Comparison of ENCODE assay signal across 19 cellular contexts in genomic region chr1:97726386-97726785, GRCh38.
"Had no signal": no experiment of that assay in that cellular context is flagged by ENCODE, and none has a peak within 500 bp of the region (broad histone marks: within the 10 kb centered on the region; RNA-seq: fewer than 3 reads in every experiment).

No MANE protein-coding gene starts in this region.

- H3K9me3 ChIP-seq: mucosa of descending colon, pancreas, thyroid gland had no signal

- H3K4me1 Mint-ChIP-seq: brain had no signal

- H3K27ac Mint-ChIP-seq: activated naive CD8-positive, alpha-beta T cell; naive thymus-derived CD4-positive, alpha-beta T cell; stimulated activated naive B cell treated with anti-CD40 and anti-IgM and Interleukin-4, amounts not matched to agents 10 μg/mL and 1 μg/mL and 100 μg/mL, for 72 hours had no signal

- H3K27me3 Mint-ChIP-seq: activated naive CD8-positive, alpha-beta T cell; central memory CD8-positive, alpha-beta T cell; naive thymus-derived CD4-positive, alpha-beta T cell; stimulated activated naive B cell treated with anti-CD40 and anti-IgM and Interleukin-4, amounts not matched to agents 10 μg/mL and 1 μg/mL and 100 μg/mL, for 72 hours had no signal

- H3K4me1 ChIP-seq: heart right ventricle, pancreas, thyroid gland had no signal

- H3K36me3 ChIP-seq: pancreas, thyroid gland had no signal

- H3K9me3 Mint-ChIP-seq: central memory CD8-positive, alpha-beta T cell had no signal

- H3K36me3 Mint-ChIP-seq: brain had no signal

- H3K4me3 Mint-ChIP-seq: activated naive CD8-positive, alpha-beta T cell; activated T-cell treated with anti-CD3 and anti-CD28 coated beads, Interleukin-2, amount 50 U/mL, for 72 hours; brain; central memory CD8-positive, alpha-beta T cell; naive thymus-derived CD4-positive, alpha-beta T cell; stimulated activated naive B cell treated with anti-CD40 and anti-IgM and Interleukin-4, amounts not matched to agents 10 μg/mL and 1 μg/mL and 100 μg/mL, for 72 hours had no signal

- H3K4me3 ChIP-seq: coronary artery, heart right ventricle, lung, mucosa of descending colon, pancreas, thyroid gland had no signal

- DNase-seq: activated CD4-positive, alpha-beta T cell treated with anti-CD3 and anti-CD28 coated beads for 48 hours; activated CD8-positive, alpha-beta memory T cell treated with anti-CD3 and anti-CD28 coated beads, Interleukin-2, amount 50 U/mL, for 48 hours; activated gamma-delta T cell; activated T-cell treated with anti-CD3 and anti-CD28 coated beads, Interleukin-2, amount 50 U/mL, for 72 hours; amygdala; heart right ventricle; mucosa of descending colon; naive thymus-derived CD4-positive, alpha-beta T cell; pancreas; retina; stimulated activated CD4-positive, alpha-beta T cell treated with anti-CD3 and anti-CD28 coated beads, Interleukin-2, amount 100 ng/mL, for 48 hours; stimulated activated naive B cell treated with anti-CD40 and anti-IgM and Interleukin-4, amounts not matched to agents 10 μg/mL and 1 μg/mL and 100 μg/mL, for 72 hours; thyroid gland had no signal

- ATAC-seq: activated T-cell treated with anti-CD3 and anti-CD28 coated beads, Interleukin-2, amount 50 U/mL, for 72 hours; heart right ventricle; mucosa of descending colon; naive thymus-derived CD4-positive, alpha-beta T cell; pancreas; stimulated activated naive B cell treated with anti-CD40 and anti-IgM and Interleukin-4, amounts not matched to agents 10 μg/mL and 1 μg/mL and 100 μg/mL, for 72 hours had no signal

- H3K27ac ChIP-seq: coronary artery, heart right ventricle, pancreas, thyroid gland had no signal

- H3K27me3 ChIP-seq: heart right ventricle, pancreas, thyroid gland had no signal

- FAIRE-seq: frontal cortex had no signal
